Comparison of ENCODE assay signal across 9 cellular contexts in genomic region chr19:16112778-16113177, GRCh38. TPM values are rescaled to one million over a fixed set of nuclear protein-coding genes. Genes with fewer than 3 reads are reported as not detected.
A peak's percentile ranks its signal among the peaks of the same experiment; 100 is the strongest.
DNase-seq lines count a peak whose midpoint lies in the region; ATAC-seq and TF ChIP-seq lines count a peak whose summit lies in the region.
"Had no signal": no experiment of that assay in that cellular context is flagged by ENCODE, and none has a peak within 500 bp of the region (broad histone marks: within the 10 kb centered on the region; RNA-seq: fewer than 3 reads in every experiment).

No MANE protein-coding gene starts in this region.

- peaks cover 36% of the 10 kb centered on the region for H3K36me3 Mint-ChIP-seq in activated CD8-positive, alpha-beta T cell treated with anti-CD3 and anti-CD28 coated beads, Interleukin-2, amount 10 ng/mL, durations not matched to agents 7 days and 5 days (ENCODE audit: low read depth)

- H3K9me3 Mint-ChIP-seq in activated CD8-positive, alpha-beta T cell treated with anti-CD3 and anti-CD28 coated beads, Interleukin-2, amount 10 ng/mL, durations not matched to agents 7 days and 5 days (ENCODE audit: insufficient read depth) = no peaks in the 10 kb centered on the region

- CTCF ChIA-PET in activated CD8-positive, alpha-beta T cell treated with anti-CD3 and anti-CD28 coated beads, Interleukin-2, amount 10 ng/mL, durations not matched to agents 7 days and 5 days (lab: Charles Lee) = interaction anchor here (0.7 to 1.1 kb wide), 6 partner anchors 32 to 72 kb away, joined by 3 to 5 read pairs (median 4); partner anchors contain the start of gene FAM32A

- intact Hi-C loops in heart right ventricle (cut with DNase I) (loop anchor here in 8 of 10 donors (2.0 to 10.0 kb wide), 11 partner anchors 35 to 275 kb away; partner anchors contain the start of genes FAM32A (in 4 of the 8) and TPM4 (in 2 of the 8)), upper lobe of right lung (cut with DNase I) (no loop called here)

- H3K27ac Mint-ChIP-seq in activated CD8-positive, alpha-beta T cell treated with anti-CD3 and anti-CD28 coated beads, Interleukin-2, amount 10 ng/mL, durations not matched to agents 7 days and 5 days = peak overlapping the region; percentile 99

- H3K36me3 ChIP-seq in heart right ventricle (peaks cover 0 to 34% (median under 1%) of the 10 kb centered on the region in 9 donors), right atrium auricular region (peaks cover 4% of the 10 kb centered on the region), liver (ENCODE audit: control insufficient read depth in 4 of 4, insufficient read depth in 3 of 4, low read depth in 1 of 4, low read length in 3 of 4) (no peaks in the 10 kb centered on the region), upper lobe of right lung (peaks cover 12% of the 10 kb centered on the region)

- TF ChIP-seq CTCF in heart right ventricle (IDR thresholded peaks at IDR 0.05) = no peak
- TF ChIP-seq CTCF in right atrium auricular region (IDR thresholded peaks at IDR 0.05) = no peak
- no peak for TF ChIP-seq CTCF in liver (IDR thresholded peaks at IDR 0.05; ENCODE audit: low read depth, low read length, missing input control)
- TF ChIP-seq CTCF in upper lobe of right lung (IDR thresholded peaks at IDR 0.05) = no peak

- H3K27me3 ChIP-seq in heart right ventricle (no peaks in the 10 kb centered on the region), right atrium auricular region (no peaks in the 10 kb centered on the region), liver (ENCODE audit: control insufficient read depth in 4 of 4, insufficient read depth in 4 of 4, low read length in 3 of 4) (no peaks in the 10 kb centered on the region), upper lobe of right lung (no peaks in the 10 kb centered on the region)

- H3K27ac ChIP-seq in heart right ventricle (peak overlapping the region in 4 of 10 donors; percentile 2 to 98 (median 94)), right atrium auricular region (peak overlapping the region in 1 of 2 donors; percentile 93), liver (ENCODE audit: low read depth in 1 of 2, low read length in 2 of 2) (peak overlapping the region; percentile 95 to 99), upper lobe of right lung (peak overlapping the region; percentile 89)

- peaks cover 10 to 65% (median 28%) of the 10 kb centered on the region in 9 donors for H3K4me1 ChIP-seq in heart right ventricle
- H3K4me1 ChIP-seq in right atrium auricular region = peaks cover 0 to 42% of the 10 kb centered on the region in 2 donors
- peaks cover 3 to 41% (median 29%) of the 10 kb centered on the region in 4 donors for H3K4me1 ChIP-seq in liver (ENCODE audit: control insufficient read depth in 4 of 4, insufficient read depth in 4 of 4, low read length in 3 of 4)
- peaks cover 33% of the 10 kb centered on the region for H3K4me1 ChIP-seq in upper lobe of right lung

- no peak for TF ChIP-seq RAD21 in liver (IDR thresholded peaks at IDR 0.05)

- H3K4me1 Mint-ChIP-seq in activated CD8-positive, alpha-beta T cell treated with anti-CD3 and anti-CD28 coated beads, Interleukin-2, amount 10 ng/mL, durations not matched to agents 7 days and 5 days (ENCODE audit: low read depth) = peaks cover 51% of the 10 kb centered on the region

- peak overlapping the region; percentile 98 for H3K4me3 Mint-ChIP-seq in activated CD8-positive, alpha-beta T cell treated with anti-CD3 and anti-CD28 coated beads, Interleukin-2, amount 10 ng/mL, durations not matched to agents 7 days and 5 days

- H3K27me3 Mint-ChIP-seq in activated CD8-positive, alpha-beta T cell treated with anti-CD3 and anti-CD28 coated beads, Interleukin-2, amount 10 ng/mL, durations not matched to agents 7 days and 5 days (ENCODE audit: low read depth) = no peaks in the 10 kb centered on the region

- POLR2A ChIA-PET in activated CD8-positive, alpha-beta T cell treated with anti-CD3 and anti-CD28 coated beads, Interleukin-2, amount 10 ng/mL, durations not matched to agents 7 days and 5 days (lab: Charles Lee) = interaction anchor here (1.0 to 3.3 kb wide), 3 partner anchors 26 to 35 kb away, joined by 4 to 19 read pairs (median 8); partner anchors contain the start of genes HSH2D and TPM4

- peak overlapping the region in 8 of 10 donors; percentile 64 to 96 (median 88) for H3K4me3 ChIP-seq in heart right ventricle
- H3K4me3 ChIP-seq in right atrium auricular region = peak overlapping the region in 1 of 2 donors; percentile 97
- peak overlapping the region in 2 of 3 donors; percentile 97 to 98 for H3K4me3 ChIP-seq in liver (ENCODE audit: low read depth in 1 of 3, low read length in 3 of 3)
- peak overlapping the region; percentile 73 for H3K4me3 ChIP-seq in upper lobe of right lung

- no peaks in the 10 kb centered on the region for H3K9me3 ChIP-seq in heart right ventricle
- no peaks in the 10 kb centered on the region for H3K9me3 ChIP-seq in right atrium auricular region
- no peaks in the 10 kb centered on the region for H3K9me3 ChIP-seq in liver (ENCODE audit: control insufficient read depth in 4 of 4, low read length in 3 of 4)
- H3K9me3 ChIP-seq in upper lobe of right lung = no peaks in the 10 kb centered on the region

- no peak for ATAC-seq in heart right ventricle
- ATAC-seq in activated CD8-positive, alpha-beta T cell treated with anti-CD3 and anti-CD28 coated beads, Interleukin-2, amount 10 ng/mL, durations not matched to agents 7 days and 5 days = no peak
- ATAC-seq in upper lobe of right lung = no peak

- H3K9ac ChIP-seq in liver (ENCODE audit: low read depth in 1 of 2, low read length in 2 of 2) = no peak overlapping the region

- no peak for DNase-seq in heart right ventricle
- no peak for DNase-seq in right atrium auricular region (ENCODE audit: low spot score)
- DNase-seq in activated CD8-positive, alpha-beta T cell treated with anti-CD3 and anti-CD28 coated beads, Interleukin-2, amount 10 ng/mL, durations not matched to agents 7 days and 5 days = no peak
- no peak for DNase-seq in upper lobe of right lung
- no peak for DNase-seq in DMS153 (lab: John Stamatoyannopoulos, UW)
- no peak for DNase-seq in kidney tubule cell (ENCODE audit: low spot score)
- DNase-seq in hypothalamus (lab: John Stamatoyannopoulos, UW) = no peak
- DNase-seq: midbrain had no signal

- WGBS in heart right ventricle, 2 donors = 8 to 10% methylated on average over 2 of the region's 2 CpGs
- 37% methylated on average over 2 of the region's 2 CpGs for WGBS in liver

TF ChIP-seq in liver, 16 proteins besides CTCF, POLR2A, EP300 and RAD21 (continues in another document):
- no peak for TF ChIP-seq JUND (IDR thresholded peaks at IDR 0.05)
- no peak for TF ChIP-seq GABPA (IDR thresholded peaks at IDR 0.05 in 1 of 2, conservative IDR thresholded peaks at IDR 0.05 in 1 of 2)
- TF ChIP-seq MAX (IDR thresholded peaks at IDR 0.05) = no peak
- no peak for TF ChIP-seq REST (IDR thresholded peaks at IDR 0.05)

RNA-seq across cellular contexts. Expression of gene RAB8A, which starts 1.1 kb away (rescaled TPM):
- total RNA-seq in heart right ventricle (10 to 100 TPM; 16.4 to 47.4 (median 21.0) TPM), right atrium auricular region (10 to 100 TPM; 14.2 to 29.9 TPM), liver (10 to 100 TPM; 45.6 to 52.0 TPM), upper lobe of right lung (101 TPM)
- polyA plus RNA-seq in heart right ventricle (10 to 100 TPM; 12.1 to 20.6 TPM), liver (10 to 100 TPM; 38.0 to 43.1 TPM)
- 100 to 1,000 TPM; 156 to 167 TPM for total RNA-seq in activated CD8-positive, alpha-beta T cell treated with anti-CD3 and anti-CD28 coated beads, Interleukin-2, amount 10 ng/mL, durations not matched to agents 7 days and 5 days

RNA-seq across cellular contexts. Expression of gene HSH2D, which starts 30.7 kb away (rescaled TPM):
- total RNA-seq in heart right ventricle = 1 to 10 TPM in 3 of 10 donors, under 1 TPM in 5, not detected in 2; 0.16 to 2.0 (median 0.56) TPM
- polyA plus RNA-seq in heart right ventricle = under 1 TPM; 0.19 to 0.51 TPM
- 1 to 10 TPM in 1 of 2 donors, not detected in 1; 1.1 TPM for total RNA-seq in right atrium auricular region
- total RNA-seq in activated CD8-positive, alpha-beta T cell treated with anti-CD3 and anti-CD28 coated beads, Interleukin-2, amount 10 ng/mL, durations not matched to agents 7 days and 5 days = 10 to 100 TPM; 83.6 to 84.3 TPM
- total RNA-seq in liver = 1 to 10 TPM; 1.2 to 2.9 TPM
- 1 to 10 TPM in 1 of 2 donors, under 1 TPM in 1; 0.33 to 1.2 TPM for polyA plus RNA-seq in liver
- total RNA-seq in upper lobe of right lung = 6.0 TPM

RNA-seq across cellular contexts. Expression of gene TPM4, which starts 36.5 kb away (rescaled TPM):
- total RNA-seq in heart right ventricle = 100 to 1,000 TPM in 2 of 10 donors, 10 to 100 TPM in 8; 52.0 to 231 (median 72.5) TPM
- polyA plus RNA-seq in heart right ventricle = 100 to 1,000 TPM; 121 to 195 TPM
- total RNA-seq in right atrium auricular region = 100 to 1,000 TPM; 163 to 194 TPM
- 100 to 1,000 TPM; 424 to 436 TPM for total RNA-seq in activated CD8-positive, alpha-beta T cell treated with anti-CD3 and anti-CD28 coated beads, Interleukin-2, amount 10 ng/mL, durations not matched to agents 7 days and 5 days
- 10 to 100 TPM; 40.8 to 59.9 TPM for total RNA-seq in liver
- 10 to 100 TPM; 19.8 to 46.0 TPM for polyA plus RNA-seq in liver
- 386 TPM for total RNA-seq in upper lobe of right lung

Comparison
In these comparisons a context has a peak if more than half of its experiments do, and no peak if none do; other contexts are left out.
1. RNA of gene HSH2D, which starts 30.7 kb away (total RNA-seq): 83.6 to 84.3 TPM in activated CD8-positive, alpha-beta T cell treated with anti-CD3 and anti-CD28 coated beads, Interleukin-2, amount 10 ng/mL, durations not matched to agents 7 days and 5 days; 6.0 TPM in upper lobe of right lung (single experiment), 1.2 to 2.9 TPM in liver, 1.1 TPM in right atrium auricular region and 0.16 to 2.0 TPM in heart right ventricle; every median in the first group is over 10 times any median in the second.